In the genomic region with DNA sequence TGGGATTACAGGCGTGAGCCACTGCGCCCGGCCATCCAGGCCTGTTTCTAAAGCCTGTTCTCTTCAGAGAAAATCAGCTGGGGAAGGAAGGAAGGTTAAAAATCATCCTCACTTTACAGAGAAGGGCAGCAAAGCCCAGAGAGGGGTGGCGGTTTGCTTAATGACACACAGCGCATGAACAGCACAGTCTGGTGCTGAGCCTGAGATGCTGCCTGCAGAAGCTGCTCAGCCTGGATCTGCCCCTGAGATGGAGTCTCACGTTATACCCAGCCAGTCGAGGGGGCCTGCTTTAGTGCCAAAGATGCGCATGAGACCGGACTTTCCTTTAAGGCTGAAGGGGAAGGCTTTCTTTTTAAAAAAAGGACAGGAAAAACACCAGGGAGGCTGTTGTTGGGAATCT, we compare ENCODE assay signal across 2 cellular contexts.
A peak's percentile ranks its signal among the peaks of the same experiment; 100 is the strongest.
TF ChIP-seq lines count a peak whose summit lies in the region.

No MANE protein-coding gene starts in this region.

TF ChIP-seq in HEK293, 187 proteins besides CTCF, POLR2A, EP300 and RAD21:
- TF ChIP-seq ZNF768 (tag by site-specific recombination; IDR thresholded peaks at IDR 0.05): 0 out of 2 replicates have a peak, but pooled peaks have one; percentile 68
- TF ChIP-seq ZNF354C (tag by site-specific recombination; IDR thresholded peaks at IDR 0.05; ENCODE audit: borderline replicate concordance, low read depth): no peak

TF ChIP-seq in H1, 55 proteins besides CTCF, POLR2A, EP300 and RAD21:
- TF ChIP-seq KDM1A (IDR thresholded peaks at IDR 0.05; ENCODE audit: borderline replicate concordance, low read length): peak; percentile 65; the same call in 1 of the 2 replicates
- TF ChIP-seq NRF1 (IDR thresholded peaks at IDR 0.05; ENCODE audit: low read depth, low read length): no peak
- TF ChIP-seq, protein P1, sequence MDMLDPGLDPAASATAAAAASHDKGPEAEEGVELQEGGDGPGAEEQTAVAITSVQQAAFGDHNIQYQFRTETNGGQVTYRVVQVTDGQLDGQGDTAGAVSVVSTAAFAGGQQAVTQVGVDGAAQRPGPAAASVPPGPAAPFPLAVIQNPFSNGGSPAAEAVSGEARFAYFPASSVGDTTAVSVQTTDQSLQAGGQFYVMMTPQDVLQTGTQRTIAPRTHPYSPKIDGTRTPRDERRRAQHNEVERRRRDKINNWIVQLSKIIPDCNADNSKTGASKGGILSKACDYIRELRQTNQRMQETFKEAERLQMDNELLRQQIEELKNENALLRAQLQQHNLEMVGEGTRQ (IDR thresholded peaks at IDR 0.05; ENCODE audit: low read length): no peak
- TF ChIP-seq CHD1 (IDR thresholded peaks at IDR 0.05; ENCODE audit: low read depth, low read length): no peak
